ENCODE assay signal across 19 cellular contexts in genomic region chr14:101474563-101475467, GRCh38.
DNase-seq lines count a peak whose midpoint lies in the region; ATAC-seq, FAIRE-seq and TF ChIP-seq lines count a peak whose summit lies in the region.
"Had no signal": no experiment of that assay in that cellular context is flagged by ENCODE, and none has a peak within 500 bp of the region (broad histone marks: within the 10 kb centered on the region; RNA-seq: fewer than 3 reads in every experiment).

No MANE protein-coding gene starts in this region.

- TF ChIP-seq POLR2A in HepG2 (IDR thresholded peaks at IDR 0.05; ENCODE audit: insufficient read depth in 1 of 2, low read depth in 2 of 2, low read length in 2 of 2) = no peak
- TF ChIP-seq POLR2A in spleen (IDR thresholded peaks at IDR 0.05) = no peak

- peak; percentile 40 for DNase-seq in astrocyte of the spinal cord (ENCODE audit: low read depth, low spot score)
- no peak for DNase-seq in HepG2 (ENCODE audit: low spot score)
- DNase-seq in spleen = peak; percentile 39
- DNase-seq in GM03348 (ENCODE audit: low spot score) = no peak
- DNase-seq in Kasumi-1 (lab: John Stamatoyannopoulos, UW) = no peak
- DNase-seq: activated CD4-positive, CD25-positive, alpha-beta regulatory T cell; activated naive CD4-positive, alpha-beta T cell treated with anti-CD3 and anti-CD28 coated beads, Interleukin-2, amount 10 ng/mL, durations not matched to agents 7 days and 5 days; Caco-2; effector CD4-positive, alpha-beta T cell; left ventricle myocardium inferior; NCI-H1092; stimulated activated CD4-positive, alpha-beta T cell treated with anti-CD3 and anti-CD28 coated beads, Interleukin-1b, Interleukin-23, amount 100 ng/mL, for 48 hours had no signal

- peak overlapping the region in 6 of 11 experiments; percentile 16 to 62 (median 42); a peak in 7 of 22 replicates for H3K9ac ChIP-seq in BLaER1 treated with 17β-estradiol and CSF1 and Interleukin-3, amounts not matched to agents 10 nM and 100 nM
- no peak overlapping the region for H3K9ac ChIP-seq in HepG2 (ENCODE audit: insufficient read depth, low read depth, low read length)

- POLR2A ChIA-PET in HepG2 (lab: Yijun Ruan, JAX) = interaction anchor here (0.5 kb wide), 1 partner anchor 78 kb away, joined by 3 read pairs; no protein-coding TSS in a partner anchor

- H3K9me3 ChIP-seq in BLaER1 treated with 17β-estradiol and CSF1 and Interleukin-3, amounts not matched to agents 10 nM and 100 nM (replicated peaks in 1 of 11) = no peaks in the 10 kb centered on the region
- no peaks in the 10 kb centered on the region for H3K9me3 ChIP-seq in HepG2 (ENCODE audit: low read length)
- no peaks in the 10 kb centered on the region for H3K9me3 ChIP-seq in spleen
- H3K9me3 ChIP-seq: Caco-2, HAP-1, left ventricle myocardium inferior, thyroid gland had no signal

- H4K20me1 ChIP-seq in BLaER1 treated with 17β-estradiol and CSF1 and Interleukin-3, amounts not matched to agents 10 nM and 100 nM = no peaks in the 10 kb centered on the region
- H4K20me1 ChIP-seq in HepG2 (ENCODE audit: insufficient read depth, low read length) = no peaks in the 10 kb centered on the region

- no TSS peak for BruUV-seq in HepG2 (replicated peaks; lab: Mats Ljungman, UMichigan)

- H3K27me3 ChIP-seq in BLaER1 treated with 17β-estradiol and CSF1 and Interleukin-3, amounts not matched to agents 10 nM and 100 nM = no peaks in the 10 kb centered on the region
- peaks cover 1 to 11% of the 10 kb centered on the region in 2 experiments; a peak in 4 of 5 replicates for H3K27me3 ChIP-seq in HepG2 (ENCODE audit: control insufficient read depth in 1 of 2, insufficient read depth in 2 of 2, low read length in 2 of 2)
- H3K27me3 ChIP-seq in spleen (replicated peaks in 1 of 7) = peaks cover 0 to 37% (median 0%) of the 10 kb centered on the region in 7 donors
- H3K27me3 ChIP-seq: thyroid gland had no signal

- no peak for TF ChIP-seq RAD21 in HepG2 (CRISPR knock-in tag; IDR thresholded peaks at IDR 0.05)

- TF ChIP-seq EP300 in HepG2 (IDR thresholded peaks at IDR 0.05; ENCODE audit: low read depth in 2 of 2, low read length in 2 of 2) (no peak), HepG2 (CRISPR knock-in tag; IDR thresholded peaks at IDR 0.05; ENCODE audit: borderline replicate concordance) (no peak)

- CTCF ChIA-PET in HepG2 (lab: Yijun Ruan, JAX; ENCODE audit: low intra/inter-chr PET ratio, low total read pairs) = no interaction called here

- no peaks in the 10 kb centered on the region for H3K79me2 ChIP-seq in HepG2 (ENCODE audit: insufficient read depth, low read length)

- ATAC-seq in HepG2 (no peak), GM21526 (IDR thresholded peaks at IDR 0.05; ENCODE audit: low FRiP score, unreplicated experiment) (no peak), HG02623 (IDR thresholded peaks at IDR 0.05; ENCODE audit: unreplicated experiment) (no peak)
- ATAC-seq: GM12878 had no signal

- in situ Hi-C loops in astrocyte of the spinal cord (cut with HindIII; ENCODE audit: low sequenced_read_pairs) = no loop called here
- in situ Hi-C loops in HepG2 (cut with HindIII; ENCODE audit: extremely low pct_ligation_motif_present, low pct_unique_long_range_greater_than_20kb) = no loop called here

- FAIRE-seq in HepG2 (lab: Jason Lieb, UNC) = no peak
- FAIRE-seq: GM12878 had no signal

- H3K27ac ChIP-seq in BLaER1 treated with 17β-estradiol and CSF1 and Interleukin-3, amounts not matched to agents 10 nM and 100 nM = peak overlapping the region in 6 of 11 experiments; percentile 45 to 77 (median 58); a peak in 11 of 22 replicates
- no peak overlapping the region for H3K27ac ChIP-seq in HepG2 (ENCODE audit: extremely low read length, insufficient read depth, low read length)
- H3K27ac ChIP-seq in spleen = no peak overlapping the region
- H3K27ac ChIP-seq: brain microvascular endothelial cell had no signal

- H3K4me2 ChIP-seq in BLaER1 treated with 17β-estradiol and CSF1 and Interleukin-3, amounts not matched to agents 10 nM and 100 nM = peak overlapping the region in 10 of 11 experiments; percentile 14 to 95 (median 72); a peak in 18 of 22 replicates
- H3K4me2 ChIP-seq in HepG2 (ENCODE audit: low read depth, low read length) = no peak overlapping the region

- H3K4me3 ChIP-seq in BLaER1 treated with 17β-estradiol and CSF1 and Interleukin-3, amounts not matched to agents 10 nM and 100 nM = peak overlapping the region in 1 of 10 experiments; percentile 16; a peak in 1 of 20 replicates
- no peak overlapping the region for H3K4me3 ChIP-seq in astrocyte of the spinal cord (ENCODE audit: low read depth, low read length)
- no peak overlapping the region for H3K4me3 ChIP-seq in HepG2 (replicated peaks in 1 of 3; ENCODE audit: insufficient read depth in 1 of 3, low read depth in 2 of 3, low read length in 3 of 3)
- H3K4me3 ChIP-seq in spleen = no peak overlapping the region
- H3K4me3 ChIP-seq: GM12878, HAP-1, left ventricle myocardium inferior, thyroid gland had no signal

- no peak overlapping the region for H2AFZ ChIP-seq in HepG2 (ENCODE audit: low read length)

- intact Hi-C loops in HepG2 (cut with micrococcal nuclease; ENCODE audit: unreplicated experiment) = no loop called here
- intact Hi-C loops in spleen (cut with DNase I; ENCODE audit: low total_unique reads) = no loop called here

- H3K36me3 ChIP-seq in BLaER1 treated with 17β-estradiol and CSF1 and Interleukin-3, amounts not matched to agents 10 nM and 100 nM = no peaks in the 10 kb centered on the region
- H3K36me3 ChIP-seq in HepG2 (replicated peaks in 1 of 2; ENCODE audit: control insufficient read depth in 1 of 2, insufficient read depth in 2 of 2, low read length in 2 of 2) = no peaks in the 10 kb centered on the region
- H3K36me3 ChIP-seq in spleen = no peaks in the 10 kb centered on the region
- H3K36me3 ChIP-seq: brain microvascular endothelial cell, HAP-1, left ventricle myocardium inferior, thyroid gland had no signal

- H3K4me1 ChIP-seq in BLaER1 treated with 17β-estradiol and CSF1 and Interleukin-3, amounts not matched to agents 10 nM and 100 nM = peaks cover 0 to 47% (median 28%) of the 10 kb centered on the region in 10 experiments; a peak in 18 of 20 replicates
- peaks cover 26% of the 10 kb centered on the region for H3K4me1 ChIP-seq in HepG2 (ENCODE audit: insufficient read depth, low read length)
- no peaks in the 10 kb centered on the region for H3K4me1 ChIP-seq in spleen
- H3K4me1 ChIP-seq: HAP-1, left ventricle myocardium inferior had no signal

- TF ChIP-seq CTCF in astrocyte of the spinal cord (IDR thresholded peaks at IDR 0.05; ENCODE audit: low read depth, low read length) (no peak), HepG2 (CRISPR knock-in tag; IDR thresholded peaks at IDR 0.05) (no peak), spleen (IDR thresholded peaks at IDR 0.05 in 8 of 11, conservative IDR thresholded peaks at IDR 0.05 in 3 of 11) (no peak)

- WGBS in HepG2 (ENCODE audit: low lambda C conversion rate) = 61% methylated on average over 12 of the region's 21 CpGs
- WGBS in spleen, 5 donors = 80 to 89% (median 87%) methylated on average over 19 to 21 of the region's 21 CpGs

TF ChIP-seq in HepG2, 621 proteins besides CTCF, POLR2A, EP300 and RAD21:
- TF ChIP-seq HNF1A (IDR thresholded peaks at IDR 0.05; ENCODE audit: low read depth) (no peak), HNF1A (CRISPR knock-in tag; IDR thresholded peaks at IDR 0.05; ENCODE audit: borderline replicate concordance) (no peak), ZNF558 (CRISPR knock-in tag; IDR thresholded peaks at IDR 0.05; ENCODE audit: borderline replicate concordance) (no peak), ZNF263 (CRISPR knock-in tag; IDR thresholded peaks at IDR 0.05) (peak; percentile 75), GLI4 (CRISPR knock-in tag; IDR thresholded peaks at IDR 0.05; ENCODE audit: borderline replicate concordance) (no peak), EHMT2 (IDR thresholded peaks at IDR 0.05; ENCODE audit: borderline replicate concordance, low read depth, low read length) (no peak), ZNF629 (CRISPR knock-in tag; conservative IDR thresholded peaks at IDR 0.05) (peak; percentile 75), ATF1 (CRISPR knock-in tag; IDR thresholded peaks at IDR 0.05) (no peak), BCL6 (CRISPR knock-in tag; IDR thresholded peaks at IDR 0.05) (no peak), ESRRA (CRISPR knock-in tag; IDR thresholded peaks at IDR 0.05; ENCODE audit: low read depth) (no peak)

Comparison
In these comparisons a context has a peak if more than half of its experiments do, and no peak if none do; other contexts are left out.
1. H3K27ac ChIP-seq: peak in BLaER1 treated with 17β-estradiol and CSF1 and Interleukin-3, amounts not matched to agents 10 nM and 100 nM (6 of 11); none in HepG2 (single experiment) and spleen (0 of 8).
2. DNase-seq: peak in astrocyte of the spinal cord (single experiment) and spleen (single experiment); none in HepG2 (single experiment), GM03348 (single experiment) and Kasumi-1 (0 of 2).